In genomic region chr11:12777208-12777874, GRCh38 we compare ENCODE assay signal across 1 cellular context.
TF ChIP-seq lines count a peak whose summit lies in the region.

No MANE protein-coding gene starts in this region.

TF ChIP-seq in SK-N-SH, 30 proteins besides CTCF, POLR2A, EP300 and RAD21 (continued from another document):
- TF ChIP-seq FOSL2 (IDR thresholded peaks at IDR 0.05; ENCODE audit: borderline replicate concordance, low read depth) (no peak), SMC3 (IDR thresholded peaks at IDR 0.05; ENCODE audit: low read depth, low read length) (no peak), RCOR1 (IDR thresholded peaks at IDR 0.05; ENCODE audit: low read length) (no peak), TCF12 (IDR thresholded peaks at IDR 0.05) (no peak), RFX5 (IDR thresholded peaks at IDR 0.05; ENCODE audit: low read length) (no peak)
TF ChIP-seq in SK-N-SH: peak in this region for 0.
